ENCODE assay signal across 7 cellular contexts in genomic region chr7:158289231-158289630, GRCh38.
"Had no signal": no experiment of that assay in that cellular context is flagged by ENCODE, and none has a peak within 500 bp of the region (broad histone marks: within the 10 kb centered on the region; RNA-seq: fewer than 3 reads in every experiment).

No MANE protein-coding gene starts in this region.

- FAIRE-seq: G401.6, GM12891, GM12892, GM18507, GM19239 had no signal

- DNase-seq: GDM1, GF-D8 had no signal
